15 cellular contexts compared by ENCODE assay signal in the genomic region with DNA sequence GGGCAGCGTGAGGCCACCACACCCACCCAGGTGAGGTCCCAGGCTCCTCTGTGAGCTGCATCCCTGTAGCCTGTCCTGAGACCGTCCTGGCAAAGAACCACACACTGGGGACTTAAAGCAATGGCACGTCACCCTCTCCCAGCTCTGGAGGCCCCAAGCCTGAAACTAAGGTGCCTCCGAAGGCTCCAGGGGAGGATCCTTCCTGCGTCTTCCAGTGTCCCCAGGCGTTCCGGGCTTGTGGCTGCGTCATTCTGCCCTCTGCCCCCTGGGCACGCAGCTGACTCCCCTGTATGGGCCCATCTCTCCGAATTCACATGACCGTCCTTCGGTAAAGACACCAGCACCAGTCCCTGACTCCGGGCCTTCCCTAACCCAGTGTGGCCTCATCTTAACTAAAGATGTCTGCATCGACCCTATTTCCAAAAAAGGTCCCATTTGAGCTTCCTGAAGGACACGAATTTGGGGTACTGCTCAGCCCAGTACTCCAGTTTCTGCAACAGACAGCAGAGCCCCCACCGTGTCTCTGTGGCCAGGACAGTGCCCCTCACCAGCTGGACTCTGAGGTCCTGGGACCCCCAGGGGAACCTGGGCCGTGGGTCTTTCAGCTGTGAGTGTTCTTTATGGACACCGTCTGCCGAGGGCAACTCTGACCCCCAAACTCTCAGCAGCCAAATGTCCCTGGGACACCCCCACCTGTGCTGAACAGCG.
DNase-seq lines count a peak whose midpoint lies in the region; ATAC-seq and TF ChIP-seq lines count a peak whose summit lies in the region.
"Had no signal": no experiment of that assay in that cellular context is flagged by ENCODE, and none has a peak within 500 bp of the region (broad histone marks: within the 10 kb centered on the region; RNA-seq: fewer than 3 reads in every experiment).

No MANE protein-coding gene starts in this region.

- H3K4me2 ChIP-seq in mesendoderm (ENCODE audit: low read length), result no peak overlapping the region

- no peak overlapping the region for H4K5ac ChIP-seq in mesendoderm (ENCODE audit: low read length)

- H3K4me1 Mint-ChIP-seq in CD14-positive monocyte (no peaks in the 10 kb centered on the region), chondrocyte (ENCODE audit: low read depth) (no peaks in the 10 kb centered on the region)

- peak overlapping the region; percentile 49 for H2BK120ac ChIP-seq in mesendoderm (ENCODE audit: low read depth, low read length)

- peak overlapping the region; percentile 40 for H3K56ac ChIP-seq in mesendoderm (ENCODE audit: low read length)

- ATAC-seq in sciatic nerve (no peak), HG03378 (IDR thresholded peaks at IDR 0.05; ENCODE audit: unreplicated experiment) (no peak)
- ATAC-seq: K562 had no signal

- peaks cover 0 to 5% (median 2%) of the 10 kb centered on the region in 3 donors for H3K27me3 Mint-ChIP-seq in CD14-positive monocyte (ENCODE audit: low read depth in 3 of 3)
- peaks cover 1% of the 10 kb centered on the region for H3K27me3 Mint-ChIP-seq in chondrocyte (ENCODE audit: low read depth)

- H3K4me3 Mint-ChIP-seq in CD14-positive monocyte (no peak overlapping the region), chondrocyte (ENCODE audit: unreplicated experiment) (no peak overlapping the region)

- H3K23ac ChIP-seq in mesendoderm (ENCODE audit: low read length), result no peak overlapping the region

- H2AK5ac ChIP-seq in mesendoderm (ENCODE audit: low read length), result peak overlapping the region; percentile 88

- WGBS in mesendoderm (ENCODE audit: extremely low coverage, insufficient coverage, low lambda C conversion rate), result no CpG with 5 or more reads among the region's 20 CpGs

- H3K36me3 Mint-ChIP-seq in CD14-positive monocyte (no peaks in the 10 kb centered on the region), chondrocyte (ENCODE audit: low read depth) (no peaks in the 10 kb centered on the region)

- no peaks in the 10 kb centered on the region for H3K36me3 ChIP-seq in mesendoderm (ENCODE audit: control insufficient read depth, insufficient read depth, low read length)

- intact Hi-C loops in CD14-positive monocyte (cut with micrococcal nuclease), result no loop called here
- intact Hi-C loops in sciatic nerve (cut with DNase I), result no loop called here

- H4K8ac ChIP-seq in mesendoderm (ENCODE audit: low read depth, low read length), result no peak overlapping the region

- no peaks in the 10 kb centered on the region for H3K79me2 ChIP-seq in mesendoderm (ENCODE audit: control insufficient read depth, insufficient read depth, low read length)

- TF ChIP-seq CTCF in CD14-positive monocyte (IDR thresholded peaks at IDR 0.05), result no peak
- no peak for TF ChIP-seq CTCF in chondrocyte (IDR thresholded peaks at IDR 0.05)

- peaks cover 0 to 3% (median 0%) of the 10 kb centered on the region in 7 donors for H3K9me3 Mint-ChIP-seq in CD14-positive monocyte
- H3K9me3 Mint-ChIP-seq in chondrocyte (ENCODE audit: low read depth), result no peaks in the 10 kb centered on the region

- H2BK15ac ChIP-seq in mesendoderm (replicated peaks; ENCODE audit: low read depth), result no peak overlapping the region

- no peak overlapping the region for H3K4me3 ChIP-seq in mesendoderm (ENCODE audit: low read length)
- H3K4me3 ChIP-seq: K562 had no signal

- no peak overlapping the region for H3K27ac ChIP-seq in mesendoderm (ENCODE audit: low read depth, low read length)
- H3K27ac ChIP-seq: RWPE1 had no signal

- H3K4me1 ChIP-seq in mesendoderm (ENCODE audit: control insufficient read depth, low read depth, low read length), result peaks cover 4% of the 10 kb centered on the region

- H3K27me3 ChIP-seq in mesendoderm (ENCODE audit: insufficient read depth, low read length, poor library complexity), result no peaks in the 10 kb centered on the region

- no peak overlapping the region for H3K27ac Mint-ChIP-seq in CD14-positive monocyte
- H3K27ac Mint-ChIP-seq in chondrocyte (ENCODE audit: unreplicated experiment), result no peak overlapping the region

- H2BK5ac ChIP-seq in mesendoderm (ENCODE audit: low read length), result peak overlapping the region; percentile 29

- H3K9ac ChIP-seq in mesendoderm (ENCODE audit: low read length), result no peak overlapping the region

- peak overlapping the region; percentile 91 for H3K4ac ChIP-seq in mesendoderm (ENCODE audit: low read depth, low read length)

- peak; percentile 41 for DNase-seq in CD14-positive monocyte (ENCODE audit: low spot score)
- DNase-seq in chondrocyte (ENCODE audit: low spot score), result peak; percentile 64
- no peak for DNase-seq in mesendoderm
- peak; percentile 48 for DNase-seq in sciatic nerve (ENCODE audit: low spot score)
- no peak for DNase-seq in NCI-H1417 (lab: John Stamatoyannopoulos, UW)
- DNase-seq in HPDE6-E6E7 (ENCODE audit: extremely low spot score), result no peak
- DNase-seq: C1 segment of cervical spinal cord; DMS53; NCI-H146; NCI-H345; NCI-H69; NK-92 treated with Interleukin-12 subunit alpha and Interleukin-12 subunit beta, amount 100 ng/mL, for 24 hours had no signal

- no peaks in the 10 kb centered on the region for H3K79me1 ChIP-seq in mesendoderm (ENCODE audit: low read length)

- H3K18ac ChIP-seq in mesendoderm (ENCODE audit: low read length), result peak overlapping the region; percentile 19

Comparison
In these comparisons a context has a peak if more than half of its experiments do, and no peak if none do; other contexts are left out.
1. DNase-seq: peak in CD14-positive monocyte (single experiment), chondrocyte (single experiment) and sciatic nerve (single experiment); none in mesendoderm (single experiment), NCI-H1417 (0 of 3) and HPDE6-E6E7 (single experiment).